In genomic region chr14:23521785-23522640, GRCh38 we compare ENCODE assay signal across 25 cellular contexts. TPM values are rescaled to one million over a fixed set of nuclear protein-coding genes. Genes with fewer than 3 reads are reported as not detected.
"Had no signal": no experiment of that assay in that cellular context is flagged by ENCODE, and none has a peak within 500 bp of the region (broad histone marks: within the 10 kb centered on the region; RNA-seq: fewer than 3 reads in every experiment).

No MANE protein-coding gene starts in this region.

- ATAC-seq: activated T-cell treated with anti-CD3 and anti-CD28 coated beads, Interleukin-2, amount 50 U/mL, for 72 hours; foreskin keratinocyte; natural killer cell; pancreas; right cardiac atrium; T-helper 17 cell had no signal

- H3K27me3 ChIP-seq: cardiac muscle cell, foreskin keratinocyte, pancreas, tibial artery had no signal

- FAIRE-seq: pancreas had no signal

- H3K9me3 ChIP-seq: left ventricle myocardium inferior, pancreas, tibial artery had no signal

- DNase-seq: activated CD4-positive, alpha-beta memory T cell treated with anti-CD3 and anti-CD28 coated beads for 36 hours; activated CD4-positive, alpha-beta T cell treated with anti-CD3 and anti-CD28 coated beads for 48 hours; activated effector memory CD4-positive, alpha-beta T cell treated with Interleukin-2 at 50 U/mL for 16 hours; activated naive CD4-positive, alpha-beta T cell treated with anti-CD3 and anti-CD28 coated beads for 36 hours; activated naive CD8-positive, alpha-beta T cell treated with anti-CD3 and anti-CD28 coated beads, Interleukin-2, amount 10 ng/mL, durations not matched to agents 7 days and 5 days; activated T-cell treated with anti-CD3 and anti-CD28 coated beads, Interleukin-2, amount 50 U/mL, for 72 hours; amniotic stem cell; effector CD8-positive, alpha-beta T cell; erythroblast; foreskin keratinocyte; kidney glomerular epithelial cell; left ventricle myocardium inferior; mammary epithelial cell; natural killer cell; pancreas; right cardiac atrium; stimulated activated CD4-positive, alpha-beta T cell treated with anti-CD3 and anti-CD28 coated beads, Interleukin-12 subunit alpha, Interleukin-12 subunit beta, amount 100 ng/mL, for 4 hours; stimulated activated CD4-positive, alpha-beta T cell treated with anti-CD3 and anti-CD28 coated beads, Interleukin-4, amount 100 ng/mL, for 4 hours; T-helper 17 cell; tibial artery had no signal

- H3K4me3 ChIP-seq: cardiac muscle cell, left ventricle myocardium inferior, pancreas, tibial artery had no signal

- H3K36me3 ChIP-seq: cardiac muscle cell, left ventricle myocardium inferior, pancreas had no signal

- H3K4me1 ChIP-seq: foreskin keratinocyte, left ventricle myocardium inferior, pancreas, tibial artery had no signal

- H3K27ac ChIP-seq: cardiac muscle cell, foreskin keratinocyte, left ventricle myocardium inferior, pancreas, tibial artery had no signal

RNA-seq across cellular contexts. Expression of gene ZFHX2, which starts 29.6 kb away (rescaled TPM):
- total RNA-seq: skeletal muscle tissue had no signal
- polyA plus RNA-seq: fibroblast of lung had no signal

RNA-seq across cellular contexts. Expression of gene JPH4, which starts 56.6 kb away (rescaled TPM):
- total RNA-seq: activated naive CD8-positive, alpha-beta T cell treated with anti-CD3 and anti-CD28 coated beads, Interleukin-2, amount 10 ng/mL, durations not matched to agents 7 days and 5 days; fibroblast of lung; foreskin keratinocyte; glomerular endothelial cell; pulmonary artery endothelial cell; T-helper 17 cell had no signal
- polyA plus RNA-seq: fibroblast of lung, foreskin keratinocyte had no signal
